16 cellular contexts compared by ENCODE assay signal in the genomic region with DNA sequence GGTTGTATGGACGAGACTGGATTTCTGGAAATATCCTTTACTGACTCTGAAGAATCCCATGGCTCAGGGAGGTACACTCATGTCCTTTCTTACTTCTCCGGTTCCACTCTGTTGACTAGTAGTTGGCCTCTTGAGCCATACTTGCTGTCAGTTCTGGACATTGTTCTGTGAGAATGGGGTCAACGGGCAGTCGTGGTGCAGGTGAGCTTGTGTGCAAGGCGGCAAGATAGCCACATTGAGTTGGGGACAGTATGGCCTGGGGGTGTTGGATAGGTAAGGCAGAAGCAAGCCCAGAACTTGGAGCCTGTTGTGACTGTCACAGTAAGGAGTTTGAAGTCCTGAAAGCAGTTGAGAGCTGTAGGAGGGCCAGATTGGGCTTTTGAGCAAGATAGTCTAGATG. TPM values are rescaled to one million over a fixed set of nuclear protein-coding genes. Genes with fewer than 3 reads are reported as not detected.
DNase-seq lines count a peak whose midpoint lies in the region; ATAC-seq and TF ChIP-seq lines count a peak whose summit lies in the region.
"Had no signal": no experiment of that assay in that cellular context is flagged by ENCODE, and none has a peak within 500 bp of the region (broad histone marks: within the 10 kb centered on the region; RNA-seq: fewer than 3 reads in every experiment).

No MANE protein-coding gene starts in this region.

- H3K36me3 Mint-ChIP-seq in activated CD4-positive, alpha-beta T cell treated with anti-CD3 and anti-CD28 coated beads, Interleukin-2, amount 10 ng/mL, durations not matched to agents 7 days and 5 days (ENCODE audit: low read depth), result peaks cover 27% of the 10 kb centered on the region
- H3K36me3 Mint-ChIP-seq in activated CD4-positive, alpha-beta T cell treated with anti-CD3 and anti-CD28 coated beads for 36 hours (ENCODE audit: low read depth), result peaks cover 21% of the 10 kb centered on the region
- H3K36me3 Mint-ChIP-seq in IgD-negative memory B cell (peaks cover 12% of the 10 kb centered on the region), immature natural killer cell (peaks cover 22 to 48% (median 37%) of the 10 kb centered on the region in 3 donors), mesothelial cell of epicardium (peaks cover 32% of the 10 kb centered on the region)

- no peaks in the 10 kb centered on the region for H3K4me1 ChIP-seq in spleen
- H3K4me1 ChIP-seq: BLaER1 had no signal

- no peak overlapping the region for H3K4me3 ChIP-seq in spleen
- H3K4me3 ChIP-seq: BLaER1, GM12878 had no signal

- H3K9me3 Mint-ChIP-seq in activated CD4-positive, alpha-beta T cell treated with anti-CD3 and anti-CD28 coated beads, Interleukin-2, amount 10 ng/mL, durations not matched to agents 7 days and 5 days, result no peaks in the 10 kb centered on the region
- H3K9me3 Mint-ChIP-seq in activated CD4-positive, alpha-beta T cell treated with anti-CD3 and anti-CD28 coated beads for 36 hours (ENCODE audit: low read depth), result no peaks in the 10 kb centered on the region
- H3K9me3 Mint-ChIP-seq in IgD-negative memory B cell (no peaks in the 10 kb centered on the region), immature natural killer cell (no peaks in the 10 kb centered on the region), mesothelial cell of epicardium (no peaks in the 10 kb centered on the region)

- no peak overlapping the region for H3K4me3 Mint-ChIP-seq in activated CD4-positive, alpha-beta T cell treated with anti-CD3 and anti-CD28 coated beads, Interleukin-2, amount 10 ng/mL, durations not matched to agents 7 days and 5 days
- no peak overlapping the region for H3K4me3 Mint-ChIP-seq in activated CD4-positive, alpha-beta T cell treated with anti-CD3 and anti-CD28 coated beads for 36 hours
- H3K4me3 Mint-ChIP-seq in IgD-negative memory B cell, result no peak overlapping the region
- H3K4me3 Mint-ChIP-seq in immature natural killer cell, result peak overlapping the region in 1 of 5 donors; percentile 3
- no peak overlapping the region for H3K4me3 Mint-ChIP-seq in mesothelial cell of epicardium

- H3K27ac Mint-ChIP-seq in activated CD4-positive, alpha-beta T cell treated with anti-CD3 and anti-CD28 coated beads, Interleukin-2, amount 10 ng/mL, durations not matched to agents 7 days and 5 days, result peak overlapping the region; percentile 60
- H3K27ac Mint-ChIP-seq in activated CD4-positive, alpha-beta T cell treated with anti-CD3 and anti-CD28 coated beads for 36 hours, result no peak overlapping the region
- H3K27ac Mint-ChIP-seq in IgD-negative memory B cell (peak overlapping the region in 2 of 3 donors; percentile 9 to 35), immature natural killer cell (peak overlapping the region in 5 of 6 donors; percentile 30 to 70 (median 65)), mesothelial cell of epicardium (no peak overlapping the region)

- WGBS in spleen, 5 donors, result 88 to 98% (median 96%) methylated on average over 5 of the region's 5 CpGs

- H3K9me3 ChIP-seq in spleen, result no peaks in the 10 kb centered on the region
- H3K9me3 ChIP-seq: BLaER1 had no signal

- no peak for ATAC-seq in activated CD4-positive, alpha-beta T cell treated with anti-CD3 and anti-CD28 coated beads for 36 hours
- ATAC-seq: GM12878 had no signal

- intact Hi-C loops in activated CD4-positive, alpha-beta T cell treated with anti-CD3 and anti-CD28 coated beads for 36 hours (cut with DNase I, micrococcal nuclease), result loop anchor here in 1 of 2 experiments (10.0 kb wide), 1 partner anchor 413 kb away; the partner anchor contains the start of gene SOD2
- intact Hi-C loops in spleen (cut with DNase I; ENCODE audit: low total_unique reads), result no loop called here

- no peak for DNase-seq in activated CD4-positive, alpha-beta T cell treated with anti-CD3 and anti-CD28 coated beads, Interleukin-2, amount 10 ng/mL, durations not matched to agents 7 days and 5 days
- no peak for DNase-seq in activated CD4-positive, alpha-beta T cell treated with anti-CD3 and anti-CD28 coated beads for 36 hours
- no peak for DNase-seq in immature natural killer cell
- DNase-seq in spleen, result peak; percentile 55
- DNase-seq in mesothelial cell of epicardium (ENCODE audit: low spot score in 2 of 2, unreplicated experiment in 2 of 2), result no peak
- DNase-seq in T1000 (lab: John Stamatoyannopoulos, UW), result no peak
- DNase-seq: DND-41, GOT3, KG1, NCI-H1436, NCI-H2029 treated with DMSO at 0.1 percent for 48 hours, NCI-H82 had no signal

- CTCF ChIA-PET in activated CD4-positive, alpha-beta T cell treated with anti-CD3 and anti-CD28 coated beads, Interleukin-2, amount 10 ng/mL, durations not matched to agents 7 days and 5 days (lab: Charles Lee), result interaction anchor here (1.6 kb wide), 1 partner anchor 22 kb away, joined by 4 read pairs; no protein-coding TSS in a partner anchor
- CTCF ChIA-PET in activated CD4-positive, alpha-beta T cell treated with anti-CD3 and anti-CD28 coated beads for 36 hours (lab: Charles Lee), result no interaction called here

- H3K27me3 ChIP-seq in spleen (replicated peaks in 1 of 7), result no peaks in the 10 kb centered on the region
- H3K27me3 ChIP-seq: BLaER1 had no signal

- no peaks in the 10 kb centered on the region for H3K27me3 Mint-ChIP-seq in activated CD4-positive, alpha-beta T cell treated with anti-CD3 and anti-CD28 coated beads, Interleukin-2, amount 10 ng/mL, durations not matched to agents 7 days and 5 days
- H3K27me3 Mint-ChIP-seq in activated CD4-positive, alpha-beta T cell treated with anti-CD3 and anti-CD28 coated beads for 36 hours, result no peaks in the 10 kb centered on the region
- no peaks in the 10 kb centered on the region for H3K27me3 Mint-ChIP-seq in IgD-negative memory B cell
- peaks cover 2 to 9% (median 4%) of the 10 kb centered on the region in 3 donors for H3K27me3 Mint-ChIP-seq in immature natural killer cell (ENCODE audit: low read depth in 3 of 3)
- no peaks in the 10 kb centered on the region for H3K27me3 Mint-ChIP-seq in mesothelial cell of epicardium (ENCODE audit: low read depth)

- H3K27ac ChIP-seq in spleen, result no peak overlapping the region
- H3K27ac ChIP-seq: BLaER1 had no signal

- H3K36me3 ChIP-seq in spleen, result peaks cover 0 to 92% (median 37%) of the 10 kb centered on the region in 6 donors

- TF ChIP-seq CTCF in spleen (IDR thresholded peaks at IDR 0.05 in 8 of 11, conservative IDR thresholded peaks at IDR 0.05 in 3 of 11) (no peak), mesothelial cell of epicardium (IDR thresholded peaks at IDR 0.05; ENCODE audit: unreplicated experiment) (no peak)

- POLR2A ChIA-PET in activated CD4-positive, alpha-beta T cell treated with anti-CD3 and anti-CD28 coated beads, Interleukin-2, amount 10 ng/mL, durations not matched to agents 7 days and 5 days (lab: Charles Lee), result no interaction called here
- POLR2A ChIA-PET in activated CD4-positive, alpha-beta T cell treated with anti-CD3 and anti-CD28 coated beads for 36 hours (lab: Charles Lee), result no interaction called here

- peaks cover 21% of the 10 kb centered on the region for H3K4me1 Mint-ChIP-seq in activated CD4-positive, alpha-beta T cell treated with anti-CD3 and anti-CD28 coated beads, Interleukin-2, amount 10 ng/mL, durations not matched to agents 7 days and 5 days
- peaks cover 2% of the 10 kb centered on the region for H3K4me1 Mint-ChIP-seq in activated CD4-positive, alpha-beta T cell treated with anti-CD3 and anti-CD28 coated beads for 36 hours
- no peaks in the 10 kb centered on the region for H3K4me1 Mint-ChIP-seq in IgD-negative memory B cell
- H3K4me1 Mint-ChIP-seq in immature natural killer cell, result peaks cover 34 to 39% of the 10 kb centered on the region in 2 donors
- peaks cover 6% of the 10 kb centered on the region for H3K4me1 Mint-ChIP-seq in mesothelial cell of epicardium

- TF ChIP-seq POLR2A in spleen (IDR thresholded peaks at IDR 0.05), result no peak

RNA-seq across cellular contexts. Expression of gene SLC22A1, which starts 13.5 kb away (rescaled TPM):
- total RNA-seq in activated CD4-positive, alpha-beta T cell treated with anti-CD3 and anti-CD28 coated beads, Interleukin-2, amount 10 ng/mL, durations not matched to agents 7 days and 5 days, result under 1 TPM; 0.25 to 0.67 TPM
- 1 to 10 TPM in 1 of 2 experiments, under 1 TPM in 1; 0.78 to 1.2 TPM for total RNA-seq in activated CD4-positive, alpha-beta T cell treated with anti-CD3 and anti-CD28 coated beads for 36 hours
- polyA plus RNA-seq in IgD-negative memory B cell (0.18 TPM), immature natural killer cell (1 to 10 TPM in 1 of 3 donors, under 1 TPM in 1, not detected in 1; 0.44 to 2.1 TPM), spleen (1 to 10 TPM in 2 of 3 donors, under 1 TPM in 1; 0.23 to 2.8 (median 1.3) TPM)
- total RNA-seq in spleen (1 to 10 TPM; 2.4 to 6.1 (median 4.6) TPM), mesothelial cell of epicardium (1.8 to 2.4 TPM (median 2.0 TPM) in 3 replicates)
- total RNA-seq: M059J had no signal

Comparison
In these comparisons a context has a peak if more than half of its experiments do, and no peak if none do; other contexts are left out.
1. H3K27ac Mint-ChIP-seq: peak in activated CD4-positive, alpha-beta T cell treated with anti-CD3 and anti-CD28 coated beads, Interleukin-2, amount 10 ng/mL, durations not matched to agents 7 days and 5 days (single experiment), IgD-negative memory B cell (2 of 3) and immature natural killer cell (5 of 6); none in activated CD4-positive, alpha-beta T cell treated with anti-CD3 and anti-CD28 coated beads for 36 hours (single experiment) and mesothelial cell of epicardium (single experiment).